8 cellular contexts compared by ENCODE assay signal in the genomic region with DNA sequence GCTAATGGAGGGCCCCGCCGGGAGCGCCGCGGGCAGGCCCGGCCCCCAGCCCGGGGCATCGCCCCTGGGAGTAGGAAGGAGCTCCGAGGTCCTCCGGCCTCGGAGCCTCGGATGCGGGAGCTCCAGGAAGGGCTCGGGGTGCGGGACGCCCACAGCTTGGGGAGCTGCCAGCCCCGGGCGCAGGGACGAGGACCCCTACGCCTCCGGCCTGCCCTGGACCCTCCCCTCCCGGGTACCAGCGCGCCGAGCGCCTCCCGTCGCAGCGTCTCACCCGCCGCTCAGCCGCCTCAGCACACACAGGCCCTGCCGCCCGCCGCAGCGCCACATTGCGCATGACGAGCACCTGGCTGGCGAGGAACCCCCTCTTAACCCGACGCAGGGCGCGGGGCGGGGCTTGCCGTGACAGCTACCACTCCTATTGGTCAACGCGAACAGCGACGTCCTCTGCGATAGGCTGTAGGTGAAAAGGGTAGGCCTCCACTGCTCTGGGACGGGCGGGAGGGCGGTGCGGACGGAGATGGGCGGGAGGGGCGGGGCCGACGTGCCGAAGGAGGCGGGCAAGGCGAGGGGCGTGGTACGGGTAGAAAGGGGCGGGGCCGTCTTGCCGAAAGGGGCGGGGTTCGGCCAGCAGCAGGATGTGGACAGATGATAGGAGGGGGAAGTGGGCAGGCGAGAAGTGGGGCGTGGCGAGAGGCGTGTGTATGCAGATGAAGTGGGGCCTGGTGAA. TPM values are rescaled to one million over a fixed set of nuclear protein-coding genes. Genes with fewer than 3 reads are reported as not detected.
DNase-seq lines count a peak whose midpoint lies in the region; TF ChIP-seq lines count a peak whose summit lies in the region.

A gene with protein sequence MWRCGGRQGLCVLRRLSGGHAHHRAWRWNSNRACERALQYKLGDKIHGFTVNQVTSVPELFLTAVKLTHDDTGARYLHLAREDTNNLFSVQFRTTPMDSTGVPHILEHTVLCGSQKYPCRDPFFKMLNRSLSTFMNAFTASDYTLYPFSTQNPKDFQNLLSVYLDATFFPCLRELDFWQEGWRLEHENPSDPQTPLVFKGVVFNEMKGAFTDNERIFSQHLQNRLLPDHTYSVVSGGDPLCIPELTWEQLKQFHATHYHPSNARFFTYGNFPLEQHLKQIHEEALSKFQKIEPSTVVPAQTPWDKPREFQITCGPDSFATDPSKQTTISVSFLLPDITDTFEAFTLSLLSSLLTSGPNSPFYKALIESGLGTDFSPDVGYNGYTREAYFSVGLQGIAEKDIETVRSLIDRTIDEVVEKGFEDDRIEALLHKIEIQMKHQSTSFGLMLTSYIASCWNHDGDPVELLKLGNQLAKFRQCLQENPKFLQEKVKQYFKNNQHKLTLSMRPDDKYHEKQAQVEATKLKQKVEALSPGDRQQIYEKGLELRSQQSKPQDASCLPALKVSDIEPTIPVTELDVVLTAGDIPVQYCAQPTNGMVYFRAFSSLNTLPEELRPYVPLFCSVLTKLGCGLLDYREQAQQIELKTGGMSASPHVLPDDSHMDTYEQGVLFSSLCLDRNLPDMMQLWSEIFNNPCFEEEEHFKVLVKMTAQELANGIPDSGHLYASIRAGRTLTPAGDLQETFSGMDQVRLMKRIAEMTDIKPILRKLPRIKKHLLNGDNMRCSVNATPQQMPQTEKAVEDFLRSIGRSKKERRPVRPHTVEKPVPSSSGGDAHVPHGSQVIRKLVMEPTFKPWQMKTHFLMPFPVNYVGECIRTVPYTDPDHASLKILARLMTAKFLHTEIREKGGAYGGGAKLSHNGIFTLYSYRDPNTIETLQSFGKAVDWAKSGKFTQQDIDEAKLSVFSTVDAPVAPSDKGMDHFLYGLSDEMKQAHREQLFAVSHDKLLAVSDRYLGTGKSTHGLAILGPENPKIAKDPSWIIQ (minus strand): TSS at position 337 of the 727 bp plus-strand sequence. CDS start 10 bp downstream, at position 327.

- H2AFZ ChIP-seq in neural cell (ENCODE audit: low read depth, low read length) = peak within 1 kb of the TSS; percentile 79

- H4K20me1 ChIP-seq in neural cell (ENCODE audit: insufficient read depth) = no peaks in the 10 kb centered on the region

- TF ChIP-seq EP300 in neural cell (conservative IDR thresholded peaks at IDR 0.05; ENCODE audit: poor library complexity, severe bottlenecking) = peak; percentile 33
- TF ChIP-seq EP300 in stomach (IDR thresholded peaks at IDR 0.05) = no peak

- H3K36me3 ChIP-seq in H7 (replicated peaks; ENCODE audit: control insufficient read depth, insufficient read depth, low read length) = peaks cover 3% of the 10 kb centered on the region; the same call in 1 of the 2 replicates
- H3K36me3 ChIP-seq in neural cell (ENCODE audit: insufficient read depth, low read length) = no peaks in the 10 kb centered on the region
- peaks cover 24 to 28% (median 24%) of the 10 kb centered on the region in 4 donors for H3K36me3 ChIP-seq in stomach

- WGBS in stomach, 5 donors = 0 to 1% (median 1%) methylated on average over 32 to 73 of the region's 73 CpGs

- peak; percentile 55 for TF ChIP-seq RAD21 in neural cell (conservative IDR thresholded peaks at IDR 0.05)

- H3K9me3 ChIP-seq in neural cell (ENCODE audit: low read length) (no peaks in the 10 kb centered on the region), stomach (no peaks in the 10 kb centered on the region)

- intact Hi-C loops in stomach (cut with DNase I; ENCODE audit: low total_unique reads) = no loop called here

- H3K27ac ChIP-seq in neural cell (ENCODE audit: low read length) (peak within 1 kb of the TSS; percentile 79), stomach (peak within 1 kb of the TSS; percentile 88 to 93 (median 91))

- peak within 1 kb of the TSS; percentile 87 for H3K9ac ChIP-seq in neural cell (ENCODE audit: low read length)

- no peak for TF ChIP-seq CTCF in neural cell (IDR thresholded peaks at IDR 0.05; ENCODE audit: poor library complexity, severe bottlenecking)
- no peak for TF ChIP-seq CTCF in stomach (IDR thresholded peaks at IDR 0.05)

- H3K4me1 ChIP-seq in stomach = peaks cover 7 to 26% (median 21%) of the 10 kb centered on the region in 4 donors

- no peaks in the 10 kb centered on the region for H3K9me2 ChIP-seq in neural cell (ENCODE audit: insufficient read depth, low read length)

- TF ChIP-seq POLR2A in stomach (IDR thresholded peaks at IDR 0.05) = peak in 2 of 4 donors; percentile 88 to 95

- H3K27me3 ChIP-seq in H7 (ENCODE audit: control insufficient read depth, insufficient read depth, low read length) = no peaks in the 10 kb centered on the region
- H3K27me3 ChIP-seq in neural cell (ENCODE audit: insufficient read depth, low read depth, low read length) = no peaks in the 10 kb centered on the region
- no peaks in the 10 kb centered on the region for H3K27me3 ChIP-seq in stomach

- H3K4me2 ChIP-seq in neural cell (ENCODE audit: low read length) = peak within 1 kb of the TSS; percentile 62

- no peaks in the 10 kb centered on the region for H3F3A ChIP-seq in neural cell (ENCODE audit: insufficient read depth, low read length, poor library complexity, severe bottlenecking)

- H3K79me2 ChIP-seq in neural cell (replicated peaks; ENCODE audit: insufficient read depth, low read length) = peaks cover 3% of the 10 kb centered on the region

- DNase-seq in ELR (ENCODE audit: low read depth) (peak; percentile 99), H7 (peak; percentile 99), M059J (ENCODE audit: low read depth) (peak; percentile 94), SHP77 (lab: John Stamatoyannopoulos, UW) (peak; percentile 95 to 96), fibroblast of the conjunctiva (ENCODE audit: low read depth) (peak; percentile 99), stomach (peak; percentile 99)
- DNase-seq in activated effector memory CD4-positive, alpha-beta T cell treated with anti-CD3 and anti-CD28 coated beads, Interleukin-2, amount 50 U/mL, for 16 hours = peak; percentile 100

- peak within 1 kb of the TSS; percentile 84 for H3K4me3 ChIP-seq in H7 (ENCODE audit: insufficient read depth, low read depth, low read length)
- H3K4me3 ChIP-seq in neural cell (ENCODE audit: low read length) = peak within 1 kb of the TSS; percentile 96
- peak within 1 kb of the TSS; percentile 62 to 86 (median 74) for H3K4me3 ChIP-seq in stomach

TF ChIP-seq in neural cell, 6 proteins besides CTCF, POLR2A, EP300 and RAD21:
- TF ChIP-seq MXI1 (conservative IDR thresholded peaks at IDR 0.05; ENCODE audit: poor library complexity, severe bottlenecking) = peak; percentile 89
- TF ChIP-seq SMC3 (conservative IDR thresholded peaks at IDR 0.05; ENCODE audit: poor library complexity) = peak; percentile 55
- TF ChIP-seq POLR2AphosphoS5 (IDR thresholded peaks at IDR 0.05) = peak; percentile 99
- TF ChIP-seq, protein P1, sequence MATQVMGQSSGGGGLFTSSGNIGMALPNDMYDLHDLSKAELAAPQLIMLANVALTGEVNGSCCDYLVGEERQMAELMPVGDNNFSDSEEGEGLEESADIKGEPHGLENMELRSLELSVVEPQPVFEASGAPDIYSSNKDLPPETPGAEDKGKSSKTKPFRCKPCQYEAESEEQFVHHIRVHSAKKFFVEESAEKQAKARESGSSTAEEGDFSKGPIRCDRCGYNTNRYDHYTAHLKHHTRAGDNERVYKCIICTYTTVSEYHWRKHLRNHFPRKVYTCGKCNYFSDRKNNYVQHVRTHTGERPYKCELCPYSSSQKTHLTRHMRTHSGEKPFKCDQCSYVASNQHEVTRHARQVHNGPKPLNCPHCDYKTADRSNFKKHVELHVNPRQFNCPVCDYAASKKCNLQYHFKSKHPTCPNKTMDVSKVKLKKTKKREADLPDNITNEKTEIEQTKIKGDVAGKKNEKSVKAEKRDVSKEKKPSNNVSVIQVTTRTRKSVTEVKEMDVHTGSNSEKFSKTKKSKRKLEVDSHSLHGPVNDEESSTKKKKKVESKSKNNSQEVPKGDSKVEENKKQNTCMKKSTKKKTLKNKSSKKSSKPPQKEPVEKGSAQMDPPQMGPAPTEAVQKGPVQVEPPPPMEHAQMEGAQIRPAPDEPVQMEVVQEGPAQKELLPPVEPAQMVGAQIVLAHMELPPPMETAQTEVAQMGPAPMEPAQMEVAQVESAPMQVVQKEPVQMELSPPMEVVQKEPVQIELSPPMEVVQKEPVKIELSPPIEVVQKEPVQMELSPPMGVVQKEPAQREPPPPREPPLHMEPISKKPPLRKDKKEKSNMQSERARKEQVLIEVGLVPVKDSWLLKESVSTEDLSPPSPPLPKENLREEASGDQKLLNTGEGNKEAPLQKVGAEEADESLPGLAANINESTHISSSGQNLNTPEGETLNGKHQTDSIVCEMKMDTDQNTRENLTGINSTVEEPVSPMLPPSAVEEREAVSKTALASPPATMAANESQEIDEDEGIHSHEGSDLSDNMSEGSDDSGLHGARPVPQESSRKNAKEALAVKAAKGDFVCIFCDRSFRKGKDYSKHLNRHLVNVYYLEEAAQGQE (IDR thresholded peaks at IDR 0.05; ENCODE audit: borderline replicate concordance) = peak; percentile 80
- no peak for TF ChIP-seq TAF1 (IDR thresholded peaks at IDR 0.05; ENCODE audit: low read depth)
- TF ChIP-seq EZH2 (IDR thresholded peaks at IDR 0.05; ENCODE audit: borderline replicate concordance, insufficient read depth, low read length, poor library complexity, severe bottlenecking) = no peak

RNA-seq across cellular contexts. Expression of the gene that starts here (rescaled TPM):
- 34.6 and 38.2 TPM in 2 replicates for total RNA-seq in H7 (2014; rRNA removed; shearing (Covaris generic))
- total RNA-seq in M059J (2014; rRNA removed; shearing (Covaris generic)) = 45.3 and 57.4 TPM in 2 replicates
- polyA plus RNA-seq in neural cell = 62.2 and 77.2 TPM in 2 replicates
- 69.6 and 75.7 TPM in 2 replicates for polyA minus RNA-seq in neural cell
- total RNA-seq in stomach = 10 to 100 TPM; 36.8 to 95.1 (median 66.5) TPM
- polyA plus RNA-seq in stomach = 10 to 100 TPM; 32.3 to 63.7 (median 35.6) TPM

Comparison
In these comparisons a context has a peak if more than half of its experiments do, and no peak if none do; other contexts are left out.
1. Peak in every context shown above with its lines: DNase-seq, H3K4me3 ChIP-seq and H3K27ac ChIP-seq.